ENCODE assay signal across 14 cellular contexts in genomic region chr10:121027390-121027789, GRCh38.
DNase-seq lines count a peak whose midpoint lies in the region; ATAC-seq lines count a peak whose summit lies in the region.
"Had no signal": no experiment of that assay in that cellular context is flagged by ENCODE, and none has a peak within 500 bp of the region (broad histone marks: within the 10 kb centered on the region; RNA-seq: fewer than 3 reads in every experiment).

No MANE protein-coding gene starts in this region.

- no peaks in the 10 kb centered on the region for H3K36me3 ChIP-seq in muscle layer of colon (ENCODE audit: insufficient read depth, low read length)
- no peaks in the 10 kb centered on the region for H3K36me3 ChIP-seq in CD8-positive, alpha-beta memory T cell (ENCODE audit: insufficient read depth, low read length)

- DNase-seq in D341Med (ENCODE audit: low spot score) (peak; percentile 45), NCI-H2171 treated with DMSO at 0.1 percent for 48 hours (lab: John Stamatoyannopoulos, UW) (peak; percentile 94), SK-N-DZ (ENCODE audit: low spot score) (peak; percentile 29), NCI-H1092 treated with DMSO at 0.1 percent for 48 hours (lab: John Stamatoyannopoulos, UW) (no peak)
- DNase-seq in CD8-positive, alpha-beta memory T cell = no peak
- DNase-seq: H7; NCI-H187 treated with DMSO at 0.1 percent for 48 hours; NCI-H510A treated with DMSO at 0.1 percent for 48 hours; NK-92 treated with Interleukin-12 subunit alpha and Interleukin-12 subunit beta, amount 100 ng/mL, for 24 hours; SHP77 had no signal

- H3K9ac ChIP-seq in muscle layer of colon (ENCODE audit: low read length) = no peak overlapping the region

- no peak overlapping the region for H3K4me3 ChIP-seq in muscle layer of colon (ENCODE audit: low read depth in 1 of 2, low read length in 2 of 2)
- H3K4me3 ChIP-seq in CD8-positive, alpha-beta memory T cell (ENCODE audit: low read length) = no peak overlapping the region

- no peaks in the 10 kb centered on the region for H3K4me1 Mint-ChIP-seq in CD8-positive, alpha-beta memory T cell

- H3K27me3 Mint-ChIP-seq in CD8-positive, alpha-beta memory T cell = peaks cover 6 to 7% of the 10 kb centered on the region in 2 donors

- POLR2A ChIA-PET in CD8-positive, alpha-beta memory T cell (lab: Charles Lee) = no interaction called here

- H3K27ac ChIP-seq in muscle layer of colon (ENCODE audit: low read depth, low read length) = peak overlapping the region; percentile 28
- H3K27ac ChIP-seq in CD8-positive, alpha-beta memory T cell (ENCODE audit: low read depth, low read length) = no peak overlapping the region
- H3K27ac ChIP-seq: C4-2B, HL-60 had no signal

- H3K4me1 ChIP-seq in muscle layer of colon (ENCODE audit: insufficient read depth, low read length) = peaks cover 35% of the 10 kb centered on the region
- no peaks in the 10 kb centered on the region for H3K4me1 ChIP-seq in CD8-positive, alpha-beta memory T cell (ENCODE audit: insufficient read depth, low read length)

- no peaks in the 10 kb centered on the region for H3K9me3 ChIP-seq in muscle layer of colon (ENCODE audit: low read length)
- H3K9me3 ChIP-seq in CD8-positive, alpha-beta memory T cell (ENCODE audit: low read length) = no peaks in the 10 kb centered on the region

- no peak overlapping the region for H3K27ac Mint-ChIP-seq in CD8-positive, alpha-beta memory T cell

- H3K36me3 Mint-ChIP-seq in CD8-positive, alpha-beta memory T cell = no peaks in the 10 kb centered on the region

- ATAC-seq in HG03378 (IDR thresholded peaks at IDR 0.05; ENCODE audit: unreplicated experiment) = no peak

- H3K9me3 Mint-ChIP-seq in CD8-positive, alpha-beta memory T cell = no peaks in the 10 kb centered on the region

- CTCF ChIA-PET in CD8-positive, alpha-beta memory T cell (lab: Charles Lee) = no interaction called here

- H3K27me3 ChIP-seq in muscle layer of colon (ENCODE audit: control insufficient read depth in 1 of 2, insufficient read depth in 2 of 2, low read length in 2 of 2) = no peaks in the 10 kb centered on the region
- H3K27me3 ChIP-seq in CD8-positive, alpha-beta memory T cell (ENCODE audit: insufficient read depth, low read length, poor library complexity, severe bottlenecking) = no peaks in the 10 kb centered on the region

- no peak overlapping the region for H3K4me3 Mint-ChIP-seq in CD8-positive, alpha-beta memory T cell

Comparison
In these comparisons a context has a peak if more than half of its experiments do, and no peak if none do; other contexts are left out.
1. DNase-seq: peak in D341Med (single experiment), NCI-H2171 treated with DMSO at 0.1 percent for 48 hours (single experiment) and SK-N-DZ (single experiment); none in NCI-H1092 treated with DMSO at 0.1 percent for 48 hours (single experiment) and CD8-positive, alpha-beta memory T cell (0 of 5).